Comparison of ENCODE assay signal across 25 cellular contexts in genomic region chr10:113914936-113915335, GRCh38.
DNase-seq lines count a peak whose midpoint lies in the region; ATAC-seq and TF ChIP-seq lines count a peak whose summit lies in the region.
"Had no signal": no experiment of that assay in that cellular context is flagged by ENCODE, and none has a peak within 500 bp of the region (broad histone marks: within the 10 kb centered on the region; RNA-seq: fewer than 3 reads in every experiment).

No MANE protein-coding gene starts in this region.

- WGBS in heart left ventricle, 4 donors: 72 to 78% (median 77%) methylated on average over 3 of the region's 3 CpGs
- WGBS in upper lobe of left lung, 2 donors: 55 to 75% methylated on average over 3 of the region's 3 CpGs

- H3K27ac ChIP-seq in breast epithelium (no peak overlapping the region), heart left ventricle (peak overlapping the region in 4 of 12 donors; percentile 24 to 29 (median 28)), left lung (peak overlapping the region; percentile 47 to 62), upper lobe of left lung (peak overlapping the region; percentile 40 to 73 (median 66))
- H3K27ac ChIP-seq: 22Rv1, C4-2B, KMS-11, SJCRH30 had no signal

- H3K9me3 Mint-ChIP-seq in MCF 10A (ENCODE audit: unreplicated experiment) (no peaks in the 10 kb centered on the region), Caco-2 (ENCODE audit: unreplicated experiment) (no peaks in the 10 kb centered on the region)
- H3K9me3 Mint-ChIP-seq: CD8-positive, alpha-beta T cell; HFFc6 had no signal

- TF ChIP-seq EP300 in upper lobe of left lung (IDR thresholded peaks at IDR 0.05): peak in 2 of 4 donors; percentile 81 to 90

- POLR2A ChIA-PET in MCF 10A (lab: Yijun Ruan, JAX) (no interaction called here), Caco-2 (lab: Charles Lee) (no interaction called here)

- H3K36me3 Mint-ChIP-seq in MCF 10A (ENCODE audit: insufficient read depth, unreplicated experiment) (peaks cover 37% of the 10 kb centered on the region), Caco-2 (ENCODE audit: insufficient read depth, unreplicated experiment) (peaks cover 14% of the 10 kb centered on the region)
- H3K36me3 Mint-ChIP-seq: IgD-negative memory B cell had no signal

- H3K4me1 Mint-ChIP-seq in MCF 10A (ENCODE audit: insufficient read depth, unreplicated experiment) (no peaks in the 10 kb centered on the region), Caco-2 (ENCODE audit: low read depth, unreplicated experiment) (peaks cover 12% of the 10 kb centered on the region)
- H3K4me1 Mint-ChIP-seq: B cell, IgD-negative memory B cell had no signal

- DNase-seq in MCF 10A (ENCODE audit: unreplicated experiment) (no peak), breast epithelium (ENCODE audit: low spot score in 2 of 2) (no peak), heart left ventricle (no peak), left lung (no peak), upper lobe of left lung (no peak), Caco-2 (no peak)
- DNase-seq: CD8-positive, alpha-beta T cell; DND-41; GOT3; HFFc6; NCI-H1048; NCI-H1417; NCI-H1694; NCI-H2081; NCI-H2227 treated with DMSO at 0.1 percent for 48 hours; NCI-H69; SJCRH30 had no signal

- TF ChIP-seq POLR2A in breast epithelium (IDR thresholded peaks at IDR 0.05) (no peak), heart left ventricle (IDR thresholded peaks at IDR 0.05) (no peak), upper lobe of left lung (IDR thresholded peaks at IDR 0.05) (no peak)

- H3K27ac Mint-ChIP-seq in MCF 10A (ENCODE audit: low read depth, unreplicated experiment): peak overlapping the region; percentile 19
- no peak overlapping the region for H3K27ac Mint-ChIP-seq in Caco-2 (ENCODE audit: unreplicated experiment)
- H3K27ac Mint-ChIP-seq: B cell; CD8-positive, alpha-beta T cell; HFFc6; IgD-negative memory B cell had no signal

- H3K4me3 ChIP-seq in breast epithelium (no peak overlapping the region), heart left ventricle (no peak overlapping the region), left lung (no peak overlapping the region), upper lobe of left lung (no peak overlapping the region), Caco-2 (ENCODE audit: low read depth, low read length) (no peak overlapping the region)
- H3K4me3 ChIP-seq: HAP-1, SJCRH30 had no signal

- no peaks in the 10 kb centered on the region for H3K36me3 ChIP-seq in breast epithelium
- peaks cover 0 to 41% (median 14%) of the 10 kb centered on the region in 9 donors for H3K36me3 ChIP-seq in heart left ventricle
- H3K36me3 ChIP-seq in left lung: peaks cover 0 to 7% of the 10 kb centered on the region in 2 donors
- peaks cover 0 to 10% (median 0%) of the 10 kb centered on the region in 4 donors for H3K36me3 ChIP-seq in upper lobe of left lung
- H3K36me3 ChIP-seq in Caco-2 (ENCODE audit: control insufficient read depth, insufficient read depth, low read length): no peaks in the 10 kb centered on the region; the same call in 1 of the 2 replicates

- no peak for TF ChIP-seq CTCF in MCF 10A (IDR thresholded peaks at IDR 0.05; ENCODE audit: unreplicated experiment)
- TF ChIP-seq CTCF in breast epithelium (IDR thresholded peaks at IDR 0.05): no peak
- TF ChIP-seq CTCF in heart left ventricle (IDR thresholded peaks at IDR 0.05): no peak
- TF ChIP-seq CTCF in left lung (IDR thresholded peaks at IDR 0.05): no peak
- no peak for TF ChIP-seq CTCF in upper lobe of left lung (IDR thresholded peaks at IDR 0.05)
- no peak for TF ChIP-seq CTCF in Caco-2 (IDR thresholded peaks at IDR 0.05; ENCODE audit: insufficient read depth in 1 of 2, low read depth in 1 of 2, low read length in 1 of 2, severe bottlenecking in 1 of 2, unreplicated experiment in 1 of 2)

- H3K27me3 ChIP-seq in breast epithelium: no peaks in the 10 kb centered on the region
- no peaks in the 10 kb centered on the region for H3K27me3 ChIP-seq in heart left ventricle
- H3K27me3 ChIP-seq in left lung: no peaks in the 10 kb centered on the region
- no peaks in the 10 kb centered on the region for H3K27me3 ChIP-seq in upper lobe of left lung
- H3K27me3 ChIP-seq in Caco-2 (replicated peaks; ENCODE audit: control insufficient read depth, insufficient read depth, low read length): no peaks in the 10 kb centered on the region
- H3K27me3 ChIP-seq: SJCRH30 had no signal

- BruUV-seq in MCF 10A (replicated peaks; lab: Mats Ljungman, UMichigan): no TSS peak
- no TSS peak for BruUV-seq in Caco-2 (replicated peaks; lab: Mats Ljungman, UMichigan)

- CTCF ChIA-PET in MCF 10A (lab: Yijun Ruan, JAX) (no interaction called here), Caco-2 (lab: Charles Lee) (no interaction called here)

- H3K4me3 Mint-ChIP-seq in MCF 10A (ENCODE audit: unreplicated experiment): no peak overlapping the region
- H3K4me3 Mint-ChIP-seq in Caco-2 (ENCODE audit: unreplicated experiment): no peak overlapping the region
- H3K4me3 Mint-ChIP-seq: B cell; CD8-positive, alpha-beta T cell; HFFc6; IgD-negative memory B cell had no signal

- H3K27me3 Mint-ChIP-seq in MCF 10A (ENCODE audit: insufficient read depth, unreplicated experiment): no peaks in the 10 kb centered on the region
- no peaks in the 10 kb centered on the region for H3K27me3 Mint-ChIP-seq in Caco-2 (ENCODE audit: insufficient read depth, unreplicated experiment)
- H3K27me3 Mint-ChIP-seq: B cell, IgD-negative memory B cell had no signal

- no peaks in the 10 kb centered on the region for H3K4me1 ChIP-seq in breast epithelium
- H3K4me1 ChIP-seq in heart left ventricle: no peaks in the 10 kb centered on the region
- H3K4me1 ChIP-seq in left lung: peaks cover 0 to 4% of the 10 kb centered on the region in 2 donors
- peaks cover 0 to 27% (median 8%) of the 10 kb centered on the region in 4 donors for H3K4me1 ChIP-seq in upper lobe of left lung
- peaks cover 14% of the 10 kb centered on the region for H3K4me1 ChIP-seq in Caco-2
- H3K4me1 ChIP-seq: HAP-1, SJCRH30 had no signal

- intact Hi-C loops in MCF 10A (cut with micrococcal nuclease): no loop called here
- intact Hi-C loops in breast epithelium (cut with DNase I; ENCODE audit: low total_unique reads): no loop called here
- intact Hi-C loops in heart left ventricle (cut with DNase I): no loop called here
- intact Hi-C loops in left lung (cut with DNase I): no loop called here
- intact Hi-C loops in Caco-2 (cut with micrococcal nuclease; ENCODE audit: unreplicated experiment): no loop called here

- H3K9me3 ChIP-seq in breast epithelium (no peaks in the 10 kb centered on the region), heart left ventricle (no peaks in the 10 kb centered on the region), left lung (no peaks in the 10 kb centered on the region), upper lobe of left lung (no peaks in the 10 kb centered on the region), Caco-2 (no peaks in the 10 kb centered on the region)
- H3K9me3 ChIP-seq: HAP-1, SJCRH30 had no signal

- peak in 3 of 4 donors; percentile 39 to 66 (median 54) for ATAC-seq in heart left ventricle
- peak; percentile 72 for ATAC-seq in left lung
- peak; percentile 32 to 89 for ATAC-seq in upper lobe of left lung (ENCODE audit: low FRiP score in 2 of 2)
- no peak for ATAC-seq in GM19455 (IDR thresholded peaks at IDR 0.05; ENCODE audit: unreplicated experiment)
- ATAC-seq in HG03378 (IDR thresholded peaks at IDR 0.05; ENCODE audit: unreplicated experiment): no peak
- ATAC-seq: CD8-positive, alpha-beta T cell had no signal

Comparison
In these comparisons a context has a peak if more than half of its experiments do, and no peak if none do; other contexts are left out.
1. H3K27ac ChIP-seq: peak in left lung (2 of 2) and upper lobe of left lung (4 of 4); none in breast epithelium (0 of 2).
2. ATAC-seq: peak in heart left ventricle (3 of 4), left lung (single experiment) and upper lobe of left lung (2 of 2); none in GM19455 (single experiment) and HG03378 (single experiment).